Comparison of ENCODE assay signal across 21 cellular contexts in the genomic region with DNA sequence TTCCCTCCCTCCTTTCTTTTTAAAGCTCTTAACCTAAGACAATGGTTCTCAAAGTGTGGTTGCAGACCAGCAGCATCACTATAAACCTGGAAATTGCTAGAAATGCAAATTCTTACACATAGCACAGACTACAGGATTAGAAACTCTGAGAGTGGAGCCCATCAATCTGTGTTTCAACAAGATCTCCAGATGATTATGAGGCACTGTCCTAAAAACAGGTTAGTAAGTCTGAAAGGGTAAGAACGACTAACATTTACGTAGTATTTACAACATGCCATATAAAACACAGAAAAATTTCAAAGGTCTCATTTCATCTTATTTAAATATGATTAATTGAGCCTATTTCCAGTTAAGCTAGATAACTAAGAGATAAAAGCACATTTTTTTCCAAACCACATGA.
DNase-seq lines count a peak whose midpoint lies in the region; ATAC-seq, FAIRE-seq and TF ChIP-seq lines count a peak whose summit lies in the region.
"Had no signal": no experiment of that assay in that cellular context is flagged by ENCODE, and none has a peak within 500 bp of the region (broad histone marks: within the 10 kb centered on the region; RNA-seq: fewer than 3 reads in every experiment).

No MANE protein-coding gene starts in this region.

- H3K9me3 ChIP-seq in small intestine (ENCODE audit: control insufficient read depth, low read depth) (no peaks in the 10 kb centered on the region), ascending aorta (no peaks in the 10 kb centered on the region)
- H3K9me3 ChIP-seq: A549, BLaER1 had no signal

- WGBS in small intestine, 3 donors: 20 to 74% (median 46%) methylated on average over 2 of the region's 2 CpGs

- no peaks in the 10 kb centered on the region for H3K9me3 Mint-ChIP-seq in activated CD4-positive, alpha-beta T cell treated with anti-CD3 and anti-CD28 coated beads for 36 hours (ENCODE audit: low read depth)
- H3K9me3 Mint-ChIP-seq in activated naive CD4-positive, alpha-beta T cell treated with anti-CD3 and anti-CD28 coated beads, Interleukin-2, amount 50 U/mL, for 24 hours: no peaks in the 10 kb centered on the region
- H3K9me3 Mint-ChIP-seq: CD4-positive, alpha-beta memory T cell; HFFc6 had no signal

- intact Hi-C loops in activated CD4-positive, alpha-beta T cell treated with anti-CD3 and anti-CD28 coated beads for 36 hours (cut with DNase I, micrococcal nuclease): no loop called here
- intact Hi-C loops in ascending aorta (cut with DNase I): no loop called here

- H3K27me3 Mint-ChIP-seq in activated CD4-positive, alpha-beta T cell treated with anti-CD3 and anti-CD28 coated beads for 36 hours: no peaks in the 10 kb centered on the region
- no peaks in the 10 kb centered on the region for H3K27me3 Mint-ChIP-seq in activated naive CD4-positive, alpha-beta T cell treated with anti-CD3 and anti-CD28 coated beads, Interleukin-2, amount 50 U/mL, for 24 hours
- H3K27me3 Mint-ChIP-seq: CD4-positive, alpha-beta memory T cell had no signal

- peak; percentile 49 for ATAC-seq in activated CD4-positive, alpha-beta T cell treated with anti-CD3 and anti-CD28 coated beads for 36 hours
- ATAC-seq: A549, HCT116 had no signal

- peaks cover 6% of the 10 kb centered on the region for H3K4me1 Mint-ChIP-seq in activated CD4-positive, alpha-beta T cell treated with anti-CD3 and anti-CD28 coated beads for 36 hours
- H3K4me1 Mint-ChIP-seq in activated naive CD4-positive, alpha-beta T cell treated with anti-CD3 and anti-CD28 coated beads, Interleukin-2, amount 50 U/mL, for 24 hours: peaks cover 10% of the 10 kb centered on the region
- H3K4me1 Mint-ChIP-seq: CD14-positive monocyte had no signal

- no peak for DNase-seq in activated CD4-positive, alpha-beta T cell treated with anti-CD3 and anti-CD28 coated beads for 36 hours
- no peak for DNase-seq in activated CD4-positive, alpha-beta T cell treated with anti-CD3 and anti-CD28 coated beads, Interleukin-2, amount 50 U/mL, for 4 hours
- DNase-seq in activated naive CD4-positive, alpha-beta T cell treated with Interleukin-2 at 50 U/mL for 16 hours: no peak
- peak; percentile 43 for DNase-seq in amniotic epithelial cell (ENCODE audit: low read depth)
- peak; percentile 29 for DNase-seq in small intestine
- DNase-seq in ascending aorta (ENCODE audit: low spot score in 2 of 2): no peak
- no peak for DNase-seq in frontal cortex (ENCODE audit: low spot score in 2 of 2)
- DNase-seq: Calu3; CD4-positive, alpha-beta memory T cell; DMS79 treated with DMSO at 0.1 percent for 48 hours; GF-D8; GOT3; H7; HFFc6 had no signal

- H3K4me3 ChIP-seq in small intestine (ENCODE audit: low read depth in 1 of 2, low read length in 2 of 2) (no peak overlapping the region), ascending aorta (no peak overlapping the region)
- H3K4me3 ChIP-seq: A549, BLaER1 had no signal

- H3K27ac ChIP-seq in small intestine (ENCODE audit: low read depth in 1 of 2, low read length in 1 of 2) (no peak overlapping the region), ascending aorta (no peak overlapping the region)
- H3K27ac ChIP-seq: 22Rv1, A549, BLaER1, HL-60 had no signal

- CTCF ChIA-PET in activated CD4-positive, alpha-beta T cell treated with anti-CD3 and anti-CD28 coated beads for 36 hours (lab: Charles Lee): no interaction called here

- peaks cover 36% of the 10 kb centered on the region for H3K36me3 Mint-ChIP-seq in activated CD4-positive, alpha-beta T cell treated with anti-CD3 and anti-CD28 coated beads for 36 hours (ENCODE audit: low read depth)
- H3K36me3 Mint-ChIP-seq in activated naive CD4-positive, alpha-beta T cell treated with anti-CD3 and anti-CD28 coated beads, Interleukin-2, amount 50 U/mL, for 24 hours: peaks cover 13% of the 10 kb centered on the region

- FAIRE-seq in small intestine (lab: Jason Lieb, UNC) (no peak), frontal cortex (lab: Jason Lieb, UNC) (no peak)
- FAIRE-seq: A549 had no signal

- H3K4me1 ChIP-seq in small intestine (ENCODE audit: control insufficient read depth in 2 of 2, insufficient read depth in 1 of 2, low read depth in 1 of 2, low read length in 1 of 2) (peaks cover 0 to 2% of the 10 kb centered on the region in 2 donors), ascending aorta (no peaks in the 10 kb centered on the region)
- H3K4me1 ChIP-seq: A549 had no signal

- POLR2A ChIA-PET in activated CD4-positive, alpha-beta T cell treated with anti-CD3 and anti-CD28 coated beads for 36 hours (lab: Charles Lee): no interaction called here

- TF ChIP-seq CTCF in ascending aorta (IDR thresholded peaks at IDR 0.05): no peak

- H3K27ac Mint-ChIP-seq in activated CD4-positive, alpha-beta T cell treated with anti-CD3 and anti-CD28 coated beads for 36 hours: peak overlapping the region; percentile 47
- peak overlapping the region; percentile 43 for H3K27ac Mint-ChIP-seq in activated naive CD4-positive, alpha-beta T cell treated with anti-CD3 and anti-CD28 coated beads, Interleukin-2, amount 50 U/mL, for 24 hours
- H3K27ac Mint-ChIP-seq: HFFc6 had no signal

- H3K36me3 ChIP-seq in small intestine (ENCODE audit: control insufficient read depth in 2 of 2, insufficient read depth in 2 of 2, low read length in 2 of 2): no peaks in the 10 kb centered on the region
- no peaks in the 10 kb centered on the region for H3K36me3 ChIP-seq in ascending aorta

- H3K4me3 Mint-ChIP-seq in activated CD4-positive, alpha-beta T cell treated with anti-CD3 and anti-CD28 coated beads for 36 hours: no peak overlapping the region
- H3K4me3 Mint-ChIP-seq in activated naive CD4-positive, alpha-beta T cell treated with anti-CD3 and anti-CD28 coated beads, Interleukin-2, amount 50 U/mL, for 24 hours: no peak overlapping the region
- H3K4me3 Mint-ChIP-seq: CD14-positive monocyte; CD4-positive, alpha-beta memory T cell; HFFc6 had no signal

- H3K27me3 ChIP-seq in small intestine (ENCODE audit: control insufficient read depth in 2 of 2, insufficient read depth in 2 of 2, low read length in 2 of 2) (no peaks in the 10 kb centered on the region), ascending aorta (no peaks in the 10 kb centered on the region)
- H3K27me3 ChIP-seq: BLaER1 had no signal

Comparison
In these comparisons a context has a peak if more than half of its experiments do, and no peak if none do; other contexts are left out.
1. DNase-seq: peak in amniotic epithelial cell (single experiment) and small intestine (single experiment); none in activated CD4-positive, alpha-beta T cell treated with anti-CD3 and anti-CD28 coated beads for 36 hours (single experiment), activated CD4-positive, alpha-beta T cell treated with anti-CD3 and anti-CD28 coated beads, Interleukin-2, amount 50 U/mL, for 4 hours (0 of 2), activated naive CD4-positive, alpha-beta T cell treated with Interleukin-2 at 50 U/mL for 16 hours (single experiment), ascending aorta (0 of 2) and frontal cortex (0 of 2).